8 cellular contexts compared by ENCODE assay signal in the genomic region with DNA sequence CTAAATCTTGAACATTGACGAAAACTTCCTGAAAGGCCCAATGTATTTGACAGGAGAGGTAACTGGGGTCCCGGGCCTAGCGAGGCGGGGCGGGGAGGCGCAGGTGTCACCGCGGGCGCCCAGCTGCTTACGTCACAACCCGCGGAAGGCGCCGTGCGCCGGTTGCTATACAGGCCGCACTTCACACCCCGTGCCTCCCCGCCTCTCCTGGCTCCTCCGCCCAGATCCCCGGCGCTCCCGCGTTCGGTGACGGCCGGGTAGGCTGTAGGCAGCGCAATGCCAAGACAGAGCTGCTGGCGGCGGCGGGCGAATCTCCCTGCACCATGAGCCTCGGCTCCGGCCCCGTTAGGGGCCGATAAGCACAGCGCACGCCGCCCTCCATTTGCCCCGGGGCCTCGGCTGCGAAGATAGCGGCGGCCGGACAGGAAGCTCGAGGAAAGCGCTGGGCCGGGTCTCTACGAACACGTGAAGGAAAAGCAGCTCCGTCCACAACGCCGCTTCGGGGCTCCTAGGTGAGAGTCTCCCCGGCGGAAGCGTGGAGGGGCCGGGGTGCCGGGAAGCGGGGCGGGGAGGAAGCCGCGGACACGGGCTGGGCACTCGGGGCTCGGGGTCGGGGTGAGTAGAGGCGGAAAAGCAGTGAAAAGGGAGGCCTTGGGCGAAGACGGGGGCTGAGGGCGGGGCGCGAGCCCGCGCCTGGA. TPM values are rescaled to one million over a fixed set of nuclear protein-coding genes. Genes with fewer than 3 reads are reported as not detected.
A peak's percentile ranks its signal among the peaks of the same experiment; 100 is the strongest.
DNase-seq lines count a peak whose midpoint lies in the region; ATAC-seq and TF ChIP-seq lines count a peak whose summit lies in the region.

TSS of gene RNF138 (plus strand) at position 151 of the 698 bp plus-strand sequence. CDS start 903 bp downstream, outside the sequence.

- H3K9ac ChIP-seq in rectal smooth muscle tissue (ENCODE audit: low read length): peak within 1 kb of the TSS; percentile 74

- DNase-seq in NCI-H187 (lab: John Stamatoyannopoulos, UW) (peak; percentile 74 to 75), T-helper 2 cell (peak; percentile 75 to 94 (median 89)), right cardiac atrium (peak; percentile 90 to 95 (median 94)), vagina (ENCODE audit: extremely low spot score in 2 of 2) (peak; percentile 91 to 97)

- H3K9me3 ChIP-seq in right cardiac atrium (ENCODE audit: control insufficient read depth, low read length): no peaks in the 10 kb centered on the region
- H3K9me3 ChIP-seq in vagina: no peaks in the 10 kb centered on the region

- peak within 1 kb of the TSS; percentile 94 for H3K4me3 ChIP-seq in right cardiac atrium (ENCODE audit: low read length)
- H3K4me3 ChIP-seq in rectal smooth muscle tissue (ENCODE audit: low read length): peak within 1 kb of the TSS; percentile 96
- H3K4me3 ChIP-seq in vagina: peak within 1 kb of the TSS; percentile 58 to 65

- H3K27ac ChIP-seq in angular gyrus (ENCODE audit: low read depth, low read length) (peak within 1 kb of the TSS; percentile 98), right cardiac atrium (ENCODE audit: low read length) (peak within 1 kb of the TSS; percentile 100), rectal smooth muscle tissue (ENCODE audit: low read depth, low read length) (peak within 1 kb of the TSS; percentile 100), vagina (peak within 1 kb of the TSS; percentile 98)

- peak; percentile 43 for ATAC-seq in GM18499 (IDR thresholded peaks at IDR 0.05; ENCODE audit: insufficient read depth, unreplicated experiment)
- peak; percentile 52 for ATAC-seq in HG02938 (IDR thresholded peaks at IDR 0.05; ENCODE audit: unreplicated experiment)
- peak; percentile 79 to 85 for ATAC-seq in right cardiac atrium

- TF ChIP-seq CTCF in vagina (IDR thresholded peaks at IDR 0.05): no peak

- under 1% methylated on average over 75 of the region's 75 CpGs for WGBS in right cardiac atrium

- H3K36me3 ChIP-seq in rectal smooth muscle tissue (ENCODE audit: control insufficient read depth, insufficient read depth, low read length) (no peaks in the 10 kb centered on the region), vagina (no peaks in the 10 kb centered on the region)

- H3K27me3 ChIP-seq in right cardiac atrium (ENCODE audit: control insufficient read depth, insufficient read depth) (no peaks in the 10 kb centered on the region), rectal smooth muscle tissue (ENCODE audit: control insufficient read depth, insufficient read depth, low read length) (no peaks in the 10 kb centered on the region), vagina (no peaks in the 10 kb centered on the region)

- peak in 1 of 2 donors; percentile 27 for TF ChIP-seq POLR2A in vagina (IDR thresholded peaks at IDR 0.05)

- H3K4me1 ChIP-seq in right cardiac atrium (ENCODE audit: control insufficient read depth, insufficient read depth, low read length) (no peaks in the 10 kb centered on the region), rectal smooth muscle tissue (ENCODE audit: control insufficient read depth, insufficient read depth, low read length) (peaks cover 2% of the 10 kb centered on the region), vagina (peaks cover 41% of the 10 kb centered on the region)

- intact Hi-C loops in right cardiac atrium (cut with DNase I) (loop anchor here in 2 of 4 donors (2.0 to 10.0 kb wide), 2 partner anchors 147 to 149 kb away; partner anchors contain the start of gene TRAPPC8 (in 2 of the 2)), vagina (cut with DNase I) (loop anchor here (5.0 to 10.0 kb wide), 2 partner anchors 150 to 253 kb away; partner anchors contain the start of gene TRAPPC8)

RNA-seq across cellular contexts. Expression of gene RNF138, which starts in this region (rescaled TPM):
- 10 to 100 TPM; 12.7 to 15.7 (median 13.3) TPM for total RNA-seq in right cardiac atrium
- polyA plus RNA-seq in right cardiac atrium: 6.4 TPM
- 15.7 TPM for total RNA-seq in vagina

Comparison
In these comparisons a context has a peak if more than half of its experiments do, and no peak if none do; other contexts are left out.
1. Peak in every context shown above with its lines: DNase-seq, ATAC-seq, H3K4me3 ChIP-seq and H3K27ac ChIP-seq.